21 cellular contexts compared by ENCODE assay signal in the genomic region with DNA sequence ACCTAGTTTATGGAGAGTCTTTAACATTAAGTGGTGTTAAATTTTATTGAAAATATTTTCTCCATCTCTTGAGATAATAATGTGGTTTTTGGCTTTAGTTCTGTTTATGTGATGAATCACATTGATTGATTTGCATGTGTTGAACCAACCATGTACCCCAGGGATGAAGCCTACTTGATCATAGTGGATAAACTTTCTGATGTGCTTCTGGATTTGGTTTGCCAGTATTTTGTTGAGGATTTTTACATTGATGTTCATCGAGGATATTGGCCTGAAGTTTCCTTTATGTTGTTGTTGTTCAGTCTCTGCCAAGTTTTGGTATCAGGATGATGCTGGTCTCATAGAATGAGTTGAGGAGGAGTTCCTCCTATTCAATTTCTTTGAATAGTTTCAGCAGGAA.
DNase-seq lines count a peak whose midpoint lies in the region; ATAC-seq, FAIRE-seq and TF ChIP-seq lines count a peak whose summit lies in the region.
"Had no signal": no experiment of that assay in that cellular context is flagged by ENCODE, and none has a peak within 500 bp of the region (broad histone marks: within the 10 kb centered on the region; RNA-seq: fewer than 3 reads in every experiment).

No MANE protein-coding gene starts in this region.

- no peak overlapping the region for H2AFZ ChIP-seq in astrocyte (ENCODE audit: low read depth, low read length)

- no peaks in the 10 kb centered on the region for H3K4me1 ChIP-seq in A549
- H3K4me1 ChIP-seq in astrocyte (ENCODE audit: insufficient read depth, low read length): peaks cover 12% of the 10 kb centered on the region
- H3K4me1 ChIP-seq: HAP-1 had no signal

- intact Hi-C loops in head of caudate nucleus (cut with DNase I): no loop called here

- DNase-seq in A549 (ENCODE audit: low read depth in 1 of 2, low spot score in 1 of 2) (no peak), astrocyte (ENCODE audit: low read depth) (peak; percentile 73), fibroblast of peridontal ligament (ENCODE audit: extremely low read depth) (peak; percentile 54), skeletal muscle cell (ENCODE audit: low read depth) (peak; percentile 56), NCI-H128 (lab: John Stamatoyannopoulos, UW; ENCODE audit: unreplicated experiment) (no peak), DMS114 treated with DMSO at 0.1 percent for 48 hours (lab: John Stamatoyannopoulos, UW; ENCODE audit: unreplicated experiment) (no peak), head of caudate nucleus (no peak)
- DNase-seq: ACHN; C1 segment of cervical spinal cord; Calu3; CD4-positive, alpha-beta T cell; DMS 273 treated with DMSO at 0.1 percent for 48 hours; DMS79 treated with DMSO at 0.1 percent for 48 hours; GDM1 had no signal

- H3K4me3 Mint-ChIP-seq in astrocyte (ENCODE audit: unreplicated experiment): no peak overlapping the region
- H3K4me3 Mint-ChIP-seq: B cell; CD4-positive, alpha-beta T cell had no signal

- H3K27me3 Mint-ChIP-seq in astrocyte (ENCODE audit: low read depth, unreplicated experiment): peaks cover 2% of the 10 kb centered on the region
- H3K27me3 Mint-ChIP-seq: CD4-positive, alpha-beta T cell had no signal

- H3K4me2 ChIP-seq in A549: no peak overlapping the region
- H3K4me2 ChIP-seq in astrocyte (ENCODE audit: low read length): no peak overlapping the region

- 0% methylated on average over 1 of the region's 1 CpG for WGBS in A549 (ENCODE audit: missing lambda C conversion rate)

- FAIRE-seq in A549 (lab: Jason Lieb, UNC): peak; percentile 79
- peak; percentile 41 for FAIRE-seq in astrocyte (lab: Jason Lieb, UNC)
- FAIRE-seq: GM12892, H1 had no signal

- H3K27me3 ChIP-seq in astrocyte (ENCODE audit: insufficient read depth, low read length): no peaks in the 10 kb centered on the region

- H3K27ac ChIP-seq in A549 (no peak overlapping the region), astrocyte (ENCODE audit: low read depth, low read length) (no peak overlapping the region)
- H3K27ac ChIP-seq: 22Rv1, HL-60 had no signal

- TF ChIP-seq EP300 in A549 (IDR thresholded peaks at IDR 0.05): no peak

- TF ChIP-seq CTCF in A549 (IDR thresholded peaks at IDR 0.05) (no peak), astrocyte (IDR thresholded peaks at IDR 0.05; ENCODE audit: insufficient read depth, low read depth, low read length) (no peak)

- TF ChIP-seq RAD21 in A549 (conservative IDR thresholded peaks at IDR 0.05 in 1 of 2, IDR thresholded peaks at IDR 0.05 in 1 of 2): no peak

- POLR2A ChIA-PET in A549 (lab: Yijun Ruan, JAX): no interaction called here

- H3K9ac ChIP-seq in astrocyte (ENCODE audit: low read length): no peak overlapping the region

- TF ChIP-seq POLR2A in A549 (IDR thresholded peaks at IDR 0.05; ENCODE audit: low read length): no peak

- peaks cover 8% of the 10 kb centered on the region for H3K9me3 Mint-ChIP-seq in astrocyte (ENCODE audit: unreplicated experiment)
- H3K9me3 Mint-ChIP-seq: CD4-positive, alpha-beta T cell had no signal

- CTCF ChIA-PET in A549 (lab: Yijun Ruan, JAX): no interaction called here

- H3K4me1 Mint-ChIP-seq in astrocyte (ENCODE audit: low read depth, unreplicated experiment): peaks cover 7% of the 10 kb centered on the region
- H3K4me1 Mint-ChIP-seq: B cell had no signal

- no peak overlapping the region for H3K4me3 ChIP-seq in A549
- no peak overlapping the region for H3K4me3 ChIP-seq in astrocyte (ENCODE audit: insufficient read depth, low read depth, low read length)
- no peak overlapping the region for H3K4me3 ChIP-seq in skeletal muscle cell (ENCODE audit: low read depth, low read length)
- H3K4me3 ChIP-seq: HAP-1 had no signal

- ATAC-seq in A549 (no peak), GM21447 (IDR thresholded peaks at IDR 0.05; ENCODE audit: unreplicated experiment) (no peak)

- H3K36me3 ChIP-seq in astrocyte (ENCODE audit: insufficient read depth, low read length): no peaks in the 10 kb centered on the region
- H3K36me3 ChIP-seq: HAP-1 had no signal

- H3K9me3 ChIP-seq in A549 (0 out of 3 replicates have a peak, but pooled peaks cover 3% of the 10 kb centered on the region), astrocyte (ENCODE audit: insufficient read depth, low read depth, low read length) (no peaks in the 10 kb centered on the region)
- H3K9me3 ChIP-seq: HAP-1 had no signal

- H4K20me1 ChIP-seq in astrocyte (ENCODE audit: insufficient read depth, low read length): no peaks in the 10 kb centered on the region

- no peaks in the 10 kb centered on the region for H3K79me2 ChIP-seq in astrocyte (ENCODE audit: insufficient read depth, low read length)

- no peaks in the 10 kb centered on the region for H3K36me3 Mint-ChIP-seq in astrocyte (ENCODE audit: low read depth, unreplicated experiment)

- no peak overlapping the region for H3K27ac Mint-ChIP-seq in astrocyte (ENCODE audit: unreplicated experiment)
- H3K27ac Mint-ChIP-seq: B cell; CD4-positive, alpha-beta T cell had no signal

TF ChIP-seq in A549, 52 proteins besides CTCF, POLR2A, EP300 and RAD21:
- TF ChIP-seq, protein P1, sequence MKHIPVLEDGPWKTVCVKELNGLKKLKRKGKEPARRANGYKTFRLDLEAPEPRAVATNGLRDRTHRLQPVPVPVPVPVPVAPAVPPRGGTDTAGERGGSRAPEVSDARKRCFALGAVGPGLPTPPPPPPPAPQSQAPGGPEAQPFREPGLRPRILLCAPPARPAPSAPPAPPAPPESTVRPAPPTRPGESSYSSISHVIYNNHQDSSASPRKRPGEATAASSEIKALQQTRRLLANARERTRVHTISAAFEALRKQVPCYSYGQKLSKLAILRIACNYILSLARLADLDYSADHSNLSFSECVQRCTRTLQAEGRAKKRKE (CRISPR knock-in tag; IDR thresholded peaks at IDR 0.05; ENCODE audit: low read depth): no peak
- TF ChIP-seq GATA3 (IDR thresholded peaks at IDR 0.05; ENCODE audit: borderline replicate concordance): no peak
- TF ChIP-seq REST (IDR thresholded peaks at IDR 0.05): no peak
- TF ChIP-seq CBX2 (IDR thresholded peaks at IDR 0.05; ENCODE audit: borderline replicate concordance, low read depth): no peak
- TF ChIP-seq RARB (CRISPR knock-in tag; IDR thresholded peaks at IDR 0.05): no peak
- TF ChIP-seq ZNF302 (CRISPR knock-in tag; IDR thresholded peaks at IDR 0.05): no peak
- TF ChIP-seq FOXS1 (CRISPR knock-in tag; IDR thresholded peaks at IDR 0.05): no peak
- no peak for TF ChIP-seq RFX5 (IDR thresholded peaks at IDR 0.05)
- TF ChIP-seq HEYL (CRISPR knock-in tag; IDR thresholded peaks at IDR 0.05): no peak

Comparison
In these comparisons a context has a peak if more than half of its experiments do, and no peak if none do; other contexts are left out.
1. DNase-seq: peak in astrocyte (single experiment), fibroblast of peridontal ligament (single experiment) and skeletal muscle cell (single experiment); none in A549 (0 of 2), NCI-H128 (single experiment), DMS114 treated with DMSO at 0.1 percent for 48 hours (single experiment) and head of caudate nucleus (0 of 42).